18 cellular contexts compared by ENCODE assay signal in the genomic region with DNA sequence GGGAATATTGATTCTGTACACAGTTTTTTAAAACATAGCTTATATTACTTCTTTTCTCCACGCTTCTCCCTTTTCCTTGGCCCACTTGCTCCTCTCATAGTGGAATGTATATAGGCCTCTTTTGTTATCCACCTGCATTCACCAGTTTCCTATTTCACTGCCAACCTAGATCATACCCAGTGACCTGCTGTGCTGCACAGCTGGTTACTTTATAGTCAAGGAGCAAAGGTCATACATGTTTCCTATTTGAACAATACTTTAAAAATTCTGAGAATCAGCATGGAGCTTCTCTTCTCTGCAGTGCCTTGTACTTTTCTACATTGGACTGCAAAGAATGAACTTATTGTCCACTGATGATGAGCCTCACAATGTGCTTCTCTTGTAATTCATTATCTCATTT. TPM values are rescaled to one million over a fixed set of nuclear protein-coding genes. Genes with fewer than 3 reads are reported as not detected.
DNase-seq lines count a peak whose midpoint lies in the region; ATAC-seq and TF ChIP-seq lines count a peak whose summit lies in the region.
"Had no signal": no experiment of that assay in that cellular context is flagged by ENCODE, and none has a peak within 500 bp of the region (broad histone marks: within the 10 kb centered on the region; RNA-seq: fewer than 3 reads in every experiment).

No MANE protein-coding gene starts in this region.

- no CpG with 5 or more reads among the region's 1 CpG for WGBS in neuronal stem cell (ENCODE audit: extremely low coverage in 2 of 2, insufficient read length in 2 of 2, insufficient replicate concordance in 1 of 2), 2 donors

- POLR2A ChIA-PET in WTC11 (lab: Charles Lee): no interaction called here
- POLR2A ChIA-PET in activated CD4-positive, alpha-beta T cell treated with anti-CD3 and anti-CD28 coated beads, Interleukin-2, amount 10 ng/mL, durations not matched to agents 7 days and 5 days (lab: Charles Lee): no interaction called here

- peaks cover 14% of the 10 kb centered on the region for H3K4me1 Mint-ChIP-seq in WTC11
- H3K4me1 Mint-ChIP-seq in activated CD4-positive, alpha-beta T cell treated with anti-CD3 and anti-CD28 coated beads, Interleukin-2, amount 10 ng/mL, durations not matched to agents 7 days and 5 days: peaks cover 9% of the 10 kb centered on the region

- no peak for ATAC-seq in WTC11
- ATAC-seq in GM21423 (IDR thresholded peaks at IDR 0.05; ENCODE audit: unreplicated experiment): no peak
- ATAC-seq: HCT116, T-cell had no signal

- no peaks in the 10 kb centered on the region for H3K27me3 ChIP-seq in neuronal stem cell (ENCODE audit: control insufficient read depth in 3 of 3, insufficient read depth in 3 of 3, low read depth in 1 of 3, low read length in 3 of 3)
- H3K27me3 ChIP-seq: BLaER1 treated with 17β-estradiol and CSF1 and Interleukin-3, amounts not matched to agents 10 nM and 100 nM; MG63 had no signal

- H3K36me3 ChIP-seq in neuronal stem cell (replicated peaks in 1 of 2; ENCODE audit: control insufficient read depth in 2 of 2, insufficient read depth in 2 of 2, low read length in 2 of 2): no peaks in the 10 kb centered on the region
- H3K36me3 ChIP-seq: BLaER1 treated with 17β-estradiol and CSF1 and Interleukin-3, amounts not matched to agents 10 nM and 100 nM; MG63 had no signal

- H4K8ac ChIP-seq in neuronal stem cell (ENCODE audit: low read depth, low read length): no peak overlapping the region

- no peak for TF ChIP-seq RAD21 in Ishikawa (IDR thresholded peaks at IDR 0.05; ENCODE audit: low read depth)

- no peak overlapping the region for H3K14ac ChIP-seq in neuronal stem cell (ENCODE audit: low read length)

- peak; percentile 48; the same call in 1 of the 2 replicates for TF ChIP-seq EP300 in Ishikawa (IDR thresholded peaks at IDR 0.05; ENCODE audit: borderline replicate concordance)

- H3K4me3 ChIP-seq in neuronal stem cell (ENCODE audit: low read length in 2 of 2): no peak overlapping the region
- H3K4me3 ChIP-seq: BLaER1 treated with 17β-estradiol and CSF1 and Interleukin-3, amounts not matched to agents 10 nM and 100 nM; MG63 had no signal

- no peak overlapping the region for H3K4ac ChIP-seq in neuronal stem cell (ENCODE audit: low read length)

- no peak overlapping the region for H2AK5ac ChIP-seq in neuronal stem cell (ENCODE audit: low read depth, low read length)

- DNase-seq in NCI-H2107 treated with DMSO at 0.1 percent for 48 hours (lab: John Stamatoyannopoulos, UW; ENCODE audit: unreplicated experiment) (peak; percentile 70), NCI-H2107 (lab: John Stamatoyannopoulos, UW) (no peak), WTC11 (ENCODE audit: low spot score) (no peak), neuronal stem cell (ENCODE audit: low spot score) (peak; percentile 11)
- DNase-seq in stimulated activated CD4-positive, alpha-beta T cell treated with anti-CD3 and anti-CD28 coated beads, Interleukin-4, amount 100 ng/mL, for 4 hours: no peak
- no peak for DNase-seq in activated CD4-positive, alpha-beta T cell treated with anti-CD3 and anti-CD28 coated beads, Interleukin-2, amount 10 ng/mL, durations not matched to agents 7 days and 5 days
- DNase-seq: 8988T, Caco-2, KBM-7, MG63, NCI-H1105, NCI-H2029, T-cell had no signal

- no peak overlapping the region for H3K27ac ChIP-seq in neuronal stem cell (replicated peaks; ENCODE audit: low read length)
- H3K27ac ChIP-seq: BLaER1 treated with 17β-estradiol and CSF1 and Interleukin-3, amounts not matched to agents 10 nM and 100 nM; RWPE1 had no signal

- H3K4me3 Mint-ChIP-seq in WTC11: no peak overlapping the region
- no peak overlapping the region for H3K4me3 Mint-ChIP-seq in activated CD4-positive, alpha-beta T cell treated with anti-CD3 and anti-CD28 coated beads, Interleukin-2, amount 10 ng/mL, durations not matched to agents 7 days and 5 days
- H3K4me3 Mint-ChIP-seq: T-cell had no signal

- H3K9me3 Mint-ChIP-seq in WTC11: no peaks in the 10 kb centered on the region
- H3K9me3 Mint-ChIP-seq in activated CD4-positive, alpha-beta T cell treated with anti-CD3 and anti-CD28 coated beads, Interleukin-2, amount 10 ng/mL, durations not matched to agents 7 days and 5 days: no peaks in the 10 kb centered on the region
- H3K9me3 Mint-ChIP-seq: T-cell had no signal

- H3K36me3 Mint-ChIP-seq in WTC11: no peaks in the 10 kb centered on the region
- no peaks in the 10 kb centered on the region for H3K36me3 Mint-ChIP-seq in activated CD4-positive, alpha-beta T cell treated with anti-CD3 and anti-CD28 coated beads, Interleukin-2, amount 10 ng/mL, durations not matched to agents 7 days and 5 days (ENCODE audit: low read depth)
- H3K36me3 Mint-ChIP-seq: T-cell had no signal

- H3K4me2 ChIP-seq in neuronal stem cell (ENCODE audit: insufficient read depth, low read length, poor library complexity, severe bottlenecking): no peak overlapping the region
- H3K4me2 ChIP-seq: BLaER1 treated with 17β-estradiol and CSF1 and Interleukin-3, amounts not matched to agents 10 nM and 100 nM had no signal

- H3K79me1 ChIP-seq in neuronal stem cell (ENCODE audit: low read depth, low read length): peaks cover 2% of the 10 kb centered on the region

- TF ChIP-seq CTCF in WTC11 (IDR thresholded peaks at IDR 0.05): no peak

- no peak overlapping the region for H2BK5ac ChIP-seq in neuronal stem cell (ENCODE audit: low read length)

- H2BK120ac ChIP-seq in neuronal stem cell (ENCODE audit: low read depth, low read length): no peak overlapping the region

- CTCF ChIA-PET in WTC11 (lab: Charles Lee): interaction anchor here (1.6 kb wide), 1 partner anchor 62 kb away, joined by 4 read pairs; no protein-coding TSS in a partner anchor
- CTCF ChIA-PET in activated CD4-positive, alpha-beta T cell treated with anti-CD3 and anti-CD28 coated beads, Interleukin-2, amount 10 ng/mL, durations not matched to agents 7 days and 5 days (lab: Charles Lee): interaction anchor here (0.6 kb wide), 1 partner anchor 35 kb away, joined by 4 read pairs; no protein-coding TSS in a partner anchor

- H3K9me3 ChIP-seq in neuronal stem cell (replicated peaks in 1 of 2; ENCODE audit: control insufficient read depth in 2 of 2, insufficient read depth in 1 of 2, low read depth in 1 of 2, low read length in 2 of 2): no peaks in the 10 kb centered on the region
- H3K9me3 ChIP-seq: BLaER1 treated with 17β-estradiol and CSF1 and Interleukin-3, amounts not matched to agents 10 nM and 100 nM; Caco-2; MG63 had no signal

- H2AFZ ChIP-seq in neuronal stem cell (ENCODE audit: low read length): no peak overlapping the region

- H3K18ac ChIP-seq in neuronal stem cell (ENCODE audit: low read length): no peak overlapping the region

- peaks cover 7 to 22% of the 10 kb centered on the region in 2 donors for H3K4me1 ChIP-seq in neuronal stem cell (ENCODE audit: control insufficient read depth in 2 of 2, insufficient read depth in 1 of 2, low read depth in 1 of 2, low read length in 2 of 2)

- H3K23ac ChIP-seq in neuronal stem cell (ENCODE audit: low read depth, low read length, poor library complexity): no peak overlapping the region

- H2BK12ac ChIP-seq in neuronal stem cell (ENCODE audit: low read length): no peak overlapping the region

- no peak overlapping the region for H2BK15ac ChIP-seq in neuronal stem cell (ENCODE audit: low read length)

- no peak overlapping the region for H3K9ac ChIP-seq in neuronal stem cell (ENCODE audit: low read depth, low read length, poor library complexity)
- H3K9ac ChIP-seq: BLaER1 treated with 17β-estradiol and CSF1 and Interleukin-3, amounts not matched to agents 10 nM and 100 nM had no signal

- H3K27ac Mint-ChIP-seq in WTC11: no peak overlapping the region
- no peak overlapping the region for H3K27ac Mint-ChIP-seq in activated CD4-positive, alpha-beta T cell treated with anti-CD3 and anti-CD28 coated beads, Interleukin-2, amount 10 ng/mL, durations not matched to agents 7 days and 5 days
- H3K27ac Mint-ChIP-seq: T-cell had no signal

- H3K27me3 Mint-ChIP-seq in WTC11 (ENCODE audit: low read depth): no peaks in the 10 kb centered on the region
- H3K27me3 Mint-ChIP-seq in activated CD4-positive, alpha-beta T cell treated with anti-CD3 and anti-CD28 coated beads, Interleukin-2, amount 10 ng/mL, durations not matched to agents 7 days and 5 days: peaks cover 14% of the 10 kb centered on the region

- no peak overlapping the region for H4K91ac ChIP-seq in neuronal stem cell (ENCODE audit: low read depth, low read length, poor library complexity)

TF ChIP-seq in Ishikawa, 13 proteins besides CTCF, POLR2A, EP300 and RAD21 (continues in another document):
- TF ChIP-seq NFIC (IDR thresholded peaks at IDR 0.05) (0 out of 2 replicates have a peak, but pooled peaks have one; percentile 21), TAF1 (IDR thresholded peaks at IDR 0.05; ENCODE audit: low read depth) (no peak), YY1 (IDR thresholded peaks at IDR 0.05; ENCODE audit: low read depth) (no peak), ZBTB7A (IDR thresholded peaks at IDR 0.05; ENCODE audit: low read depth) (no peak), CREB1 (IDR thresholded peaks at IDR 0.05; ENCODE audit: low read depth) (no peak), TCF12 (IDR thresholded peaks at IDR 0.05; ENCODE audit: low read depth) (peak; percentile 75), FOXM1 (IDR thresholded peaks at IDR 0.05; ENCODE audit: borderline replicate concordance, low read depth) (no peak)
- TF ChIP-seq, protein P1, sequence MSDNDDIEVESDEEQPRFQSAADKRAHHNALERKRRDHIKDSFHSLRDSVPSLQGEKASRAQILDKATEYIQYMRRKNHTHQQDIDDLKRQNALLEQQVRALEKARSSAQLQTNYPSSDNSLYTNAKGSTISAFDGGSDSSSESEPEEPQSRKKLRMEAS (IDR thresholded peaks at IDR 0.05): no peak

TF ChIP-seq in WTC11, 78 proteins besides CTCF, POLR2A, EP300 and RAD21 (continues in another document):
- no peak for TF ChIP-seq GTF2I (CRISPR knock-in tag; conservative IDR thresholded peaks at IDR 0.05)

RNA-seq across cellular contexts. Expression of gene SLC35D1, which starts 4.3 kb away (rescaled TPM):
- 2.4 to 3.0 TPM (median 2.6 TPM) in 3 replicates for total RNA-seq in WTC11 (2021)
- polyA plus RNA-seq in neuronal stem cell (2013, experiment 1 of 2): 2.8 TPM
- polyA plus RNA-seq in neuronal stem cell (2013, experiment 2 of 2): 2.9 TPM
- total RNA-seq in activated CD4-positive, alpha-beta T cell treated with anti-CD3 and anti-CD28 coated beads, Interleukin-2, amount 10 ng/mL, durations not matched to agents 7 days and 5 days: 10 to 100 TPM; 11.4 to 12.5 TPM

Comparison
In these comparisons a context has a peak if more than half of its experiments do, and no peak if none do; other contexts are left out.
1. DNase-seq: peak in NCI-H2107 treated with DMSO at 0.1 percent for 48 hours (single experiment) and neuronal stem cell (single experiment); none in NCI-H2107 (single experiment), WTC11 (single experiment), stimulated activated CD4-positive, alpha-beta T cell treated with anti-CD3 and anti-CD28 coated beads, Interleukin-4, amount 100 ng/mL, for 4 hours (0 of 2) and activated CD4-positive, alpha-beta T cell treated with anti-CD3 and anti-CD28 coated beads, Interleukin-2, amount 10 ng/mL, durations not matched to agents 7 days and 5 days (single experiment).